ENCODE assay signal across 1 cellular context in the genomic region with DNA sequence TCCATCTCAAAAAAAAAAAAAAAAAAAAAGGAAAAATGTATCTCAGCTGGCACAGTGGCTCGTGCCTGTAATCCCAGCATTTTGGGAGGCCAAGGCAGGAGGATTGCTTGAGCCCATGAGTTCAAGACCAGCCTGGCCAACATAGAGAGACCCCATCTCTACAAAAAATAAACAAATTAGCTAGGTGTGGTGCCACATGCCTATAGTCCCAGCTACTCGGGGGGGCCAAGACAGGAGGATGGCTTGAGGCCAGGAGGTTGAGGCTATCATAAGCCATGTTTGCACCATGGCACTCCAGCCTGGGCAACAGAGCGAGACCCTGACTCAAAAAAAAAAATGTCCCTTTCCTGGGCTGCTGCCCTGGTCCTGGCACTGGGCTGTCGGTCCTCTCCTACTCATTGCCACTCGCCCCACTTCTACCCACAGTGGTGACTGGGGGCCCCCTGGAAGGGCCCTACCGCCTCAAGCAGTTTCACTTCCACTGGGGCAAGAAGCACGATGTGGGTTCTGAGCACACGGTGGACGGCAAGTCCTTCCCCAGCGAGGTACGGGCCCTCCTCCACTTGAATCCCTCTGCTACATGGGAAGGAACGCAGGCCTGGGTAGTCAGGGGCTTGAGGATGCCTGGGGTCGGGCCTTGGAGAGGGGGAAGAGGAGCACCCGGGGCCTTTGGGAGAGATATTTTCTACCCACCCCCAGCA.
TF ChIP-seq lines count a peak whose summit lies in the region.

No MANE protein-coding gene starts in this region.

TF ChIP-seq in K562, 482 proteins besides CTCF, POLR2A, EP300 and RAD21:
- TF ChIP-seq THRAP3 (IDR thresholded peaks at IDR 0.05; ENCODE audit: borderline replicate concordance) (no peak), FOS (IDR thresholded peaks at IDR 0.05; ENCODE audit: extremely low read depth, insufficient read length) (no peak), ZNF76 (CRISPR knock-in tag; IDR thresholded peaks at IDR 0.05; ENCODE audit: borderline replicate concordance) (no peak), ZNF121 (CRISPR knock-in tag; conservative IDR thresholded peaks at IDR 0.05) (peak; percentile 64; the same call in 1 of the 2 replicates)
- TF ChIP-seq, protein P1, sequence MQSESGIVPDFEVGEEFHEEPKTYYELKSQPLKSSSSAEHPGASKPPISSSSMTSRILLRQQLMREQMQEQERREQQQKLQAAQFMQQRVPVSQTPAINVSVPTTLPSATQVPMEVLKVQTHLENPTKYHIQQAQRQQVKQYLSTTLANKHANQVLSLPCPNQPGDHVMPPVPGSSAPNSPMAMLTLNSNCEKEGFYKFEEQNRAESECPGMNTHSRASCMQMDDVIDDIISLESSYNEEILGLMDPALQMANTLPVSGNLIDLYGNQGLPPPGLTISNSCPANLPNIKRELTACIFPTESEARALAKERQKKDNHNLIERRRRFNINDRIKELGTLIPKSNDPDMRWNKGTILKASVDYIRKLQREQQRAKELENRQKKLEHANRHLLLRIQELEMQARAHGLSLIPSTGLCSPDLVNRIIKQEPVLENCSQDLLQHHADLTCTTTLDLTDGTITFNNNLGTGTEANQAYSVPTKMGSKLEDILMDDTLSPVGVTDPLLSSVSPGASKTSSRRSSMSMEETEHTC (IDR thresholded peaks at IDR 0.05), result no peak
- TF ChIP-seq, protein P2, sequence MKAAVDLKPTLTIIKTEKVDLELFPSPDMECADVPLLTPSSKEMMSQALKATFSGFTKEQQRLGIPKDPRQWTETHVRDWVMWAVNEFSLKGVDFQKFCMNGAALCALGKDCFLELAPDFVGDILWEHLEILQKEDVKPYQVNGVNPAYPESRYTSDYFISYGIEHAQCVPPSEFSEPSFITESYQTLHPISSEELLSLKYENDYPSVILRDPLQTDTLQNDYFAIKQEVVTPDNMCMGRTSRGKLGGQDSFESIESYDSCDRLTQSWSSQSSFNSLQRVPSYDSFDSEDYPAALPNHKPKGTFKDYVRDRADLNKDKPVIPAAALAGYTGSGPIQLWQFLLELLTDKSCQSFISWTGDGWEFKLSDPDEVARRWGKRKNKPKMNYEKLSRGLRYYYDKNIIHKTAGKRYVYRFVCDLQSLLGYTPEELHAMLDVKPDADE (conservative IDR thresholded peaks at IDR 0.05; ENCODE audit: control insufficient read depth, low read depth, low read length), result no peak
